8 cellular contexts compared by ENCODE assay signal in genomic region chr16:69424935-69425784, GRCh38. TPM values are rescaled to one million over a fixed set of nuclear protein-coding genes. Genes with fewer than 3 reads are reported as not detected.
DNase-seq lines count a peak whose midpoint lies in the region; ATAC-seq and TF ChIP-seq lines count a peak whose summit lies in the region.

No MANE protein-coding gene starts in this region.

- no peak for DNase-seq in activated naive CD4-positive, alpha-beta T cell treated with anti-CD3 and anti-CD28 coated beads, Interleukin-2, amount 10 ng/mL, durations not matched to agents 7 days and 5 days
- no peak for DNase-seq in activated naive CD4-positive, alpha-beta T cell treated with anti-CD3 and anti-CD28 coated beads, Interleukin-2, amount 50 U/mL, for 16 hours
- DNase-seq in T-cell (no peak), foreskin fibroblast (no peak), NCI-H774 (lab: John Stamatoyannopoulos, UW) (no peak), CD1c-positive myeloid dendritic cell (ENCODE audit: extremely low spot score) (no peak), NCI-H2107 (lab: John Stamatoyannopoulos, UW) (no peak)

- H3K4me3 Mint-ChIP-seq in activated naive CD4-positive, alpha-beta T cell treated with anti-CD3 and anti-CD28 coated beads, Interleukin-2, amount 10 ng/mL, durations not matched to agents 7 days and 5 days = peak overlapping the region; percentile 92
- peak overlapping the region; percentile 91 to 96 (median 94) for H3K4me3 Mint-ChIP-seq in T-cell

- no peaks in the 10 kb centered on the region for H3K27me3 ChIP-seq in skeletal muscle satellite cell (ENCODE audit: control insufficient read depth, insufficient read depth, low read length)

- POLR2A ChIA-PET in T-cell (lab: Charles Lee) = interaction anchor here (0.5 to 1.6 kb wide), 4 partner anchors 13 to 230 kb away, joined by 3 to 6 read pairs (median 3); no protein-coding TSS in a partner anchor

- ATAC-seq in T-cell (replicated peaks in 1 of 4) = peak in 1 of 4 experiments; percentile 1

- H3K9me3 Mint-ChIP-seq in activated naive CD4-positive, alpha-beta T cell treated with anti-CD3 and anti-CD28 coated beads, Interleukin-2, amount 10 ng/mL, durations not matched to agents 7 days and 5 days = peaks cover 10% of the 10 kb centered on the region
- peaks cover 6 to 9% (median 7%) of the 10 kb centered on the region in 3 donors for H3K9me3 Mint-ChIP-seq in T-cell

- peak overlapping the region; percentile 88 for H3K27ac Mint-ChIP-seq in activated naive CD4-positive, alpha-beta T cell treated with anti-CD3 and anti-CD28 coated beads, Interleukin-2, amount 10 ng/mL, durations not matched to agents 7 days and 5 days
- peak overlapping the region; percentile 93 to 95 for H3K27ac Mint-ChIP-seq in T-cell

- peaks cover 26% of the 10 kb centered on the region for H3K36me3 ChIP-seq in skeletal muscle satellite cell (ENCODE audit: insufficient read depth, low read length)

- H3K4me1 Mint-ChIP-seq in activated naive CD4-positive, alpha-beta T cell treated with anti-CD3 and anti-CD28 coated beads, Interleukin-2, amount 10 ng/mL, durations not matched to agents 7 days and 5 days = peaks cover 46% of the 10 kb centered on the region
- peaks cover 38 to 46% (median 41%) of the 10 kb centered on the region in 3 donors for H3K4me1 Mint-ChIP-seq in T-cell

- peak overlapping the region; percentile 88 for H3K9ac ChIP-seq in skeletal muscle satellite cell (ENCODE audit: low read depth, low read length)

- H3K4me3 ChIP-seq in foreskin fibroblast (ENCODE audit: low read depth in 1 of 2, low read length in 2 of 2) (peak overlapping the region; percentile 77 to 87), skeletal muscle satellite cell (ENCODE audit: low read length) (peak overlapping the region; percentile 87)

- CTCF ChIA-PET in activated naive CD4-positive, alpha-beta T cell treated with anti-CD3 and anti-CD28 coated beads, Interleukin-2, amount 10 ng/mL, durations not matched to agents 7 days and 5 days (lab: Charles Lee) = interaction anchor here (1.4 to 1.6 kb wide), 2 partner anchors 25 to 29 kb away, joined by 3 to 5 read pairs; no protein-coding TSS in a partner anchor
- CTCF ChIA-PET in T-cell (lab: Charles Lee) = interaction anchor here (0.5 to 1.5 kb wide), 5 partner anchors 12 to 85 kb away, joined by 3 to 4 read pairs (median 3); no protein-coding TSS in a partner anchor

- H3K4me2 ChIP-seq in skeletal muscle satellite cell (ENCODE audit: low read length) = peak overlapping the region; percentile 82

- H3K9me3 ChIP-seq in skeletal muscle satellite cell (replicated peaks; ENCODE audit: low read length) = no peaks in the 10 kb centered on the region

- TF ChIP-seq CTCF in foreskin fibroblast (IDR thresholded peaks at IDR 0.05; ENCODE audit: low read depth, low read length) = no peak

- peaks cover 3% of the 10 kb centered on the region for H3K4me1 ChIP-seq in skeletal muscle satellite cell (ENCODE audit: control insufficient read depth, insufficient read depth, low read length)

- no peaks in the 10 kb centered on the region for H3K27me3 Mint-ChIP-seq in activated naive CD4-positive, alpha-beta T cell treated with anti-CD3 and anti-CD28 coated beads, Interleukin-2, amount 10 ng/mL, durations not matched to agents 7 days and 5 days
- H3K27me3 Mint-ChIP-seq in T-cell = no peaks in the 10 kb centered on the region

- peaks cover 37% of the 10 kb centered on the region for H3K36me3 Mint-ChIP-seq in activated naive CD4-positive, alpha-beta T cell treated with anti-CD3 and anti-CD28 coated beads, Interleukin-2, amount 10 ng/mL, durations not matched to agents 7 days and 5 days
- H3K36me3 Mint-ChIP-seq in T-cell = peaks cover 28% of the 10 kb centered on the region

RNA-seq across cellular contexts. Expression of gene CYB5B, which starts 0.7 kb away (rescaled TPM):
- total RNA-seq in T-cell = 10 to 100 TPM; 42.9 to 62.0 (median 54.4) TPM
- 49.8 and 73.3 TPM in 2 replicates for total RNA-seq in skeletal muscle satellite cell (2012; rRNA removed)

RNA-seq across cellular contexts. Expression of gene TERF2, which starts 39.4 kb away (rescaled TPM):
- 10 to 100 TPM; 36.6 to 51.0 (median 47.3) TPM for total RNA-seq in T-cell
- total RNA-seq in skeletal muscle satellite cell (2012; rRNA removed) = 12.7 and 17.0 TPM in 2 replicates
